Comparison of ENCODE assay signal across 8 cellular contexts in the genomic region with DNA sequence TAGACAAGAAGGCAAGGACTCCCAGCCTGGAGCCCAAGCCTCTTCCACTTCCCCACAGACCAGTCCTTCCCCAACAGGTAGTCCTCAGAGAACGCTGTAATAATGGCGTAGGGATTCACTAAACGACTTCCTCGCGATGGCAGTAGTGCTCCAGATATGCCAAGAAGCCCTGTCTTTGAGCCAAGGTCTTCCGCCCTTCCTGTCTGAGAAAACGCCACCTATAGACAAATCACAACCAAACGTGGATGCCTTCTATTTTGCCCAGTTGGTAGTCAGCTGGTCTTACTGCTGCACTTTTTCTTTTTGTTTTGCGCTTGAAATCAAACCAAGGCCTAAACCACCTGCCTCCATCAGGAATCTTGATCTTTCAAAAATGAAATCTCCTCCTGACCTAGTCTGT.
DNase-seq lines count a peak whose midpoint lies in the region; ATAC-seq and TF ChIP-seq lines count a peak whose summit lies in the region.

No MANE protein-coding gene starts in this region.

- no peaks in the 10 kb centered on the region for H3K9me3 ChIP-seq in SK-N-SH
- H3K9me3 ChIP-seq in GM23248 (ENCODE audit: low read depth): no peaks in the 10 kb centered on the region

- H3K4me3 Mint-ChIP-seq in activated T-helper 17 cell treated with anti-CD3 and anti-CD28 coated beads, Interleukin-2, amount 50 U/mL, for 72 hours: no peak overlapping the region

- DNase-seq in ELR (ENCODE audit: low read depth): peak; percentile 22
- DNase-seq in SK-N-SH: peak; percentile 39
- no peak for DNase-seq in kidney epithelial cell (ENCODE audit: low read depth)
- DNase-seq in Kasumi-1 (lab: John Stamatoyannopoulos, UW): no peak
- DNase-seq in GM23248: no peak
- DNase-seq in COR-L47 (lab: John Stamatoyannopoulos, UW): no peak

- in situ Hi-C loops in GM23248 (cut with MboI): no loop called here

- WGBS in SK-N-SH (ENCODE audit: low lambda C conversion rate): 28% methylated on average over 9 of the region's 9 CpGs
- WGBS in GM23248 (ENCODE audit: low coverage in 1 of 2, low lambda C conversion rate in 2 of 2, missing lambda C conversion rate in 2 of 2), 2 experiments: 45 to 51% methylated on average over 9 of the region's 9 CpGs

- H3K9me3 Mint-ChIP-seq in activated T-helper 17 cell treated with anti-CD3 and anti-CD28 coated beads, Interleukin-2, amount 50 U/mL, for 72 hours: no peaks in the 10 kb centered on the region

- H3K4me2 ChIP-seq in SK-N-SH (peak overlapping the region; percentile 75), GM23248 (ENCODE audit: unreplicated experiment) (no peak overlapping the region)

- H3K27me3 Mint-ChIP-seq in activated T-helper 17 cell treated with anti-CD3 and anti-CD28 coated beads, Interleukin-2, amount 50 U/mL, for 72 hours: no peaks in the 10 kb centered on the region

- H3K9ac ChIP-seq in SK-N-SH (peak overlapping the region; percentile 63; the same call in 1 of the 2 replicates), GM23248 (no peak overlapping the region)

- H3K79me2 ChIP-seq in SK-N-SH (ENCODE audit: insufficient read depth): no peaks in the 10 kb centered on the region
- no peaks in the 10 kb centered on the region for H3K79me2 ChIP-seq in GM23248 (ENCODE audit: insufficient read depth)

- no peaks in the 10 kb centered on the region for H3K4me1 Mint-ChIP-seq in activated T-helper 17 cell treated with anti-CD3 and anti-CD28 coated beads, Interleukin-2, amount 50 U/mL, for 72 hours

- TF ChIP-seq EP300 in SK-N-SH (IDR thresholded peaks at IDR 0.05; ENCODE audit: borderline replicate concordance in 1 of 2, low read depth in 1 of 2, low read length in 1 of 2): no peak

- TF ChIP-seq RAD21 in SK-N-SH (IDR thresholded peaks at IDR 0.05; ENCODE audit: low read length): peak; percentile 87

- peaks cover 11% of the 10 kb centered on the region for H3K36me3 Mint-ChIP-seq in activated T-helper 17 cell treated with anti-CD3 and anti-CD28 coated beads, Interleukin-2, amount 50 U/mL, for 72 hours (ENCODE audit: low read depth)

- H3K36me3 ChIP-seq in SK-N-SH (replicated peaks in 1 of 2; ENCODE audit: control insufficient read depth in 1 of 2, insufficient read depth in 2 of 2, low read length in 1 of 2): no peaks in the 10 kb centered on the region
- H3K36me3 ChIP-seq in kidney epithelial cell (ENCODE audit: control insufficient read depth, insufficient read depth, low read length): no peaks in the 10 kb centered on the region
- H3K36me3 ChIP-seq in GM23248 (ENCODE audit: low read depth): no peaks in the 10 kb centered on the region

- no peaks in the 10 kb centered on the region for H3K27me3 ChIP-seq in SK-N-SH (ENCODE audit: insufficient read depth)
- no peaks in the 10 kb centered on the region for H3K27me3 ChIP-seq in kidney epithelial cell (ENCODE audit: control insufficient read depth, insufficient read depth, low read length)
- no peaks in the 10 kb centered on the region for H3K27me3 ChIP-seq in GM23248 (replicated peaks; ENCODE audit: insufficient read depth)

- H3K4me1 ChIP-seq in SK-N-SH (ENCODE audit: control insufficient read depth in 1 of 2, insufficient read depth in 2 of 2, low read depth in 1 of 2, low read length in 1 of 2): peaks cover 0 to 2% of the 10 kb centered on the region in 2 experiments; a peak in 1 of 4 replicates
- H3K4me1 ChIP-seq in GM23248 (ENCODE audit: insufficient read depth): no peaks in the 10 kb centered on the region

- peak overlapping the region; percentile 50 to 90; a peak in 3 of 4 replicates for H3K27ac ChIP-seq in SK-N-SH (ENCODE audit: low read depth in 2 of 2, low read length in 1 of 2)
- no peak overlapping the region for H3K27ac ChIP-seq in GM23248

- TF ChIP-seq CTCF in SK-N-SH (IDR thresholded peaks at IDR 0.05) (peak; percentile 65), kidney epithelial cell (IDR thresholded peaks at IDR 0.05; ENCODE audit: insufficient read depth, low read length, poor library complexity, severe bottlenecking) (peak; percentile 40)

- POLR2A ChIA-PET in SK-N-SH (lab: Yijun Ruan, JAX): interaction anchor here (1.2 kb wide), 1 partner anchor 16 kb away, joined by 3 read pairs; no protein-coding TSS in a partner anchor

- peak; percentile 69 for ATAC-seq in HG02885 (IDR thresholded peaks at IDR 0.05; ENCODE audit: poor library complexity, unreplicated experiment)
- no peak for ATAC-seq in activated T-helper 17 cell treated with anti-CD3 and anti-CD28 coated beads, Interleukin-2, amount 50 U/mL, for 72 hours (replicated peaks)

- H3F3A ChIP-seq in SK-N-SH (replicated peaks; ENCODE audit: insufficient read depth): no peaks in the 10 kb centered on the region
- no peaks in the 10 kb centered on the region for H3F3A ChIP-seq in GM23248 (ENCODE audit: insufficient read depth)

- H4K20me1 ChIP-seq in SK-N-SH (ENCODE audit: insufficient read depth): no peaks in the 10 kb centered on the region
- H4K20me1 ChIP-seq in GM23248 (ENCODE audit: insufficient read depth): no peaks in the 10 kb centered on the region

- CTCF ChIA-PET in SK-N-SH (lab: Yijun Ruan, JAX): interaction anchor here (0.6 to 2.5 kb wide), 10 partner anchors 13 to 70 kb away, joined by 3 to 19 read pairs (median 4); no protein-coding TSS in a partner anchor

- peak overlapping the region; percentile 52 to 67 for H3K4me3 ChIP-seq in SK-N-SH (ENCODE audit: low read depth in 2 of 2, low read length in 1 of 2)
- peak overlapping the region; percentile 26 for H3K4me3 ChIP-seq in kidney epithelial cell (ENCODE audit: low read depth, low read length)
- no peak overlapping the region for H3K4me3 ChIP-seq in GM23248

- peak overlapping the region; percentile 94 for H2AFZ ChIP-seq in SK-N-SH (ENCODE audit: low read depth)
- no peak overlapping the region for H2AFZ ChIP-seq in GM23248

- H3K9me2 ChIP-seq in SK-N-SH: no peaks in the 10 kb centered on the region
- H3K9me2 ChIP-seq in GM23248 (ENCODE audit: insufficient read depth): no peaks in the 10 kb centered on the region

- no peak overlapping the region for H3K27ac Mint-ChIP-seq in activated T-helper 17 cell treated with anti-CD3 and anti-CD28 coated beads, Interleukin-2, amount 50 U/mL, for 72 hours

TF ChIP-seq in SK-N-SH, 30 proteins besides CTCF, POLR2A, EP300 and RAD21 (continues in another document):
- TF ChIP-seq TAF1 (IDR thresholded peaks at IDR 0.05; ENCODE audit: borderline replicate concordance, low read depth, low read length) (no peak), FOXJ3 (CRISPR knock-in tag; IDR thresholded peaks at IDR 0.05) (no peak), SMC3 (IDR thresholded peaks at IDR 0.05; ENCODE audit: low read depth, low read length) (peak; percentile 43; the same call in 1 of the 2 replicates), MEF2A (IDR thresholded peaks at IDR 0.05; ENCODE audit: borderline replicate concordance, low read depth) (no peak), MXI1 (IDR thresholded peaks at IDR 0.05; ENCODE audit: low read depth, low read length) (no peak), NRF1 (IDR thresholded peaks at IDR 0.05; ENCODE audit: low read depth, low read length) (no peak), RCOR1 (IDR thresholded peaks at IDR 0.05; ENCODE audit: low read length) (0 out of 2 replicates have a peak, but pooled peaks have one; percentile 27), TEAD4 (IDR thresholded peaks at IDR 0.05; ENCODE audit: borderline replicate concordance, insufficient read depth) (no peak), ELF1 (IDR thresholded peaks at IDR 0.05) (peak; percentile 55; the same call in 1 of the 2 replicates), POLR2AphosphoS5 (IDR thresholded peaks at IDR 0.05; ENCODE audit: low read depth, low read length) (no peak), FOXM1 (IDR thresholded peaks at IDR 0.05; ENCODE audit: low read depth) (no peak), YY1 (IDR thresholded peaks at IDR 0.05; ENCODE audit: low read depth) (peak; percentile 75; the same call in 1 of the 2 replicates), NFIC (IDR thresholded peaks at IDR 0.05; ENCODE audit: borderline replicate concordance) (peak; percentile 53; the same call in 1 of the 2 replicates), GABPA (IDR thresholded peaks at IDR 0.05; ENCODE audit: low read depth) (no peak; the same call in 1 of the 2 replicates)
- TF ChIP-seq, protein P1, sequence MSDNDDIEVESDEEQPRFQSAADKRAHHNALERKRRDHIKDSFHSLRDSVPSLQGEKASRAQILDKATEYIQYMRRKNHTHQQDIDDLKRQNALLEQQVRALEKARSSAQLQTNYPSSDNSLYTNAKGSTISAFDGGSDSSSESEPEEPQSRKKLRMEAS (IDR thresholded peaks at IDR 0.05; ENCODE audit: low read depth): no peak
- TF ChIP-seq, protein P2, sequence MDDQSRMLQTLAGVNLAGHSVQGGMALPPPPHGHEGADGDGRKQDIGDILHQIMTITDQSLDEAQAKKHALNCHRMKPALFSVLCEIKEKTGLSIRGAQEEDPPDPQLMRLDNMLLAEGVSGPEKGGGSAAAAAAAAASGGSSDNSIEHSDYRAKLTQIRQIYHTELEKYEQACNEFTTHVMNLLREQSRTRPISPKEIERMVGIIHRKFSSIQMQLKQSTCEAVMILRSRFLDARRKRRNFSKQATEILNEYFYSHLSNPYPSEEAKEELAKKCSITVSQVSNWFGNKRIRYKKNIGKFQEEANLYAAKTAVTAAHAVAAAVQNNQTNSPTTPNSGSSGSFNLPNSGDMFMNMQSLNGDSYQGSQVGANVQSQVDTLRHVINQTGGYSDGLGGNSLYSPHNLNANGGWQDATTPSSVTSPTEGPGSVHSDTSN (IDR thresholded peaks at IDR 0.05): no peak

Comparison
In these comparisons a context has a peak if more than half of its experiments do, and no peak if none do; other contexts are left out.
1. DNase-seq: peak in ELR (single experiment) and SK-N-SH (single experiment); none in kidney epithelial cell (single experiment), Kasumi-1 (0 of 2), GM23248 (single experiment) and COR-L47 (single experiment).